15 cellular contexts compared by ENCODE assay signal in the genomic region with DNA sequence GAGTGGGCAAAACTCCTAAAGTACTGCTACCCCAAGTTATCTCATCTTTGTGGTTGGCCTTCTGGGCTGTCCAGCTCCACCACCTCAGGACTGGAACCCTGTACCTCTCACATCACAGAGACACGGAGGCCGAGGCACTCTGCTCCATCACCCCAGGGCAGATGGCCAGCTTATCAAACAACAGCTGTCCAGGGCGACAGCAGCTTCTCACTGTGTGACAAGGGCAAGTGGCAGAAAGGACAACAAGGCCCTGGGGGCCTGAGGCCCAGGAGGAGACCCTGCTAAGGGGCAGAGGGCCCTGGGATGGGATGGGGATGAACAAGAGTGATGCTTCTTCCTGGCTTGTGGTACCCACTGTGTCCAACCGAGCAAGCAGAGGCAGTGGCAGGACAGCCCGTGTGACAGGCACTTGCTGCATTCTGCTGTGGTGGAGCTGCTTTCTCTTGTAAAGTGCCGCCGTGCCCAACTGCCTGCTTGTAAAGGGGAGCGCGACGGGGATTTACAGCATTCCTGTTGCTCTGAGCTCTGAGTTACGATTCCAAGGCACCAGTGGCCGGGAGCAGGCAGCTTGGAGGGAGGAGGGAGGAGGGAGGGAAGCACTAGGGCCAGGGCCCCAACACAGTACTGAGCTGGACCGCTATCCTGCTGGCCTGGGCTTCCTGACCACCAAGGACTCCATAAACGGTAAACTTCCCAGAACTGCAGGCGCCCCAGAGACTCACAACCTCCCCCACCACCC.
DNase-seq lines count a peak whose midpoint lies in the region; ATAC-seq and TF ChIP-seq lines count a peak whose summit lies in the region.
"Had no signal": no experiment of that assay in that cellular context is flagged by ENCODE, and none has a peak within 500 bp of the region (broad histone marks: within the 10 kb centered on the region; RNA-seq: fewer than 3 reads in every experiment).

No MANE protein-coding gene starts in this region.

- no peak overlapping the region for H2AFZ ChIP-seq in ACC112 (ENCODE audit: low read length, unreplicated experiment)

- H3K9me3 ChIP-seq in RWPE2 (ENCODE audit: severe bottlenecking): no peaks in the 10 kb centered on the region
- H3K9me3 ChIP-seq: body of pancreas, spleen had no signal

- no peak overlapping the region for H3K27ac Mint-ChIP-seq in nephron progenitor cell
- H3K27ac Mint-ChIP-seq: activated CD4-positive, alpha-beta T cell treated with anti-CD3 and anti-CD28 coated beads for 36 hours; naive thymus-derived CD4-positive, alpha-beta T cell had no signal

- peaks cover 13% of the 10 kb centered on the region for H3K27me3 Mint-ChIP-seq in nephron progenitor cell (ENCODE audit: low read depth, poor library complexity)

- peaks cover 59% of the 10 kb centered on the region for H3K4me1 ChIP-seq in ACC112 (ENCODE audit: control insufficient read depth, insufficient read depth, low read length, unreplicated experiment)
- H3K4me1 ChIP-seq in RWPE2 (ENCODE audit: insufficient read depth, poor library complexity, severe bottlenecking): peaks cover 46% of the 10 kb centered on the region

- H3K4me3 Mint-ChIP-seq in nephron progenitor cell: no peak overlapping the region
- H3K4me3 Mint-ChIP-seq: activated CD4-positive, alpha-beta T cell treated with anti-CD3 and anti-CD28 coated beads for 36 hours; activated T-cell treated with anti-CD3 and anti-CD28 coated beads, Interleukin-2, amount 50 U/mL, for 4 hours; naive thymus-derived CD4-positive, alpha-beta T cell had no signal

- no peak overlapping the region for H3K4me3 ChIP-seq in ACC112 (ENCODE audit: low read depth, low read length)
- H3K4me3 ChIP-seq in RWPE2 (ENCODE audit: severe bottlenecking): no peak overlapping the region
- H3K4me3 ChIP-seq in fibroblast of villous mesenchyme (ENCODE audit: low read depth, low read length): no peak overlapping the region
- H3K4me3 ChIP-seq: body of pancreas, spleen had no signal

- ATAC-seq in RWPE2 (ENCODE audit: low read depth) (no peak), HG02678 (IDR thresholded peaks at IDR 0.05; ENCODE audit: unreplicated experiment) (no peak)
- ATAC-seq: activated CD4-positive, alpha-beta T cell treated with anti-CD3 and anti-CD28 coated beads for 36 hours; activated T-cell treated with anti-CD3 and anti-CD28 coated beads, Interleukin-2, amount 50 U/mL, for 4 hours; body of pancreas had no signal

- H3K9me3 Mint-ChIP-seq in nephron progenitor cell: no peaks in the 10 kb centered on the region
- H3K9me3 Mint-ChIP-seq: activated T-cell treated with anti-CD3 and anti-CD28 coated beads, Interleukin-2, amount 50 U/mL, for 4 hours; naive thymus-derived CD4-positive, alpha-beta T cell had no signal

- H3K36me3 ChIP-seq in ACC112 (ENCODE audit: insufficient read depth, low read length): no peaks in the 10 kb centered on the region
- H3K36me3 ChIP-seq in RWPE2 (ENCODE audit: low read depth): peaks cover 14% of the 10 kb centered on the region
- H3K36me3 ChIP-seq: spleen had no signal

- TF ChIP-seq CTCF in RWPE2 (IDR thresholded peaks at IDR 0.05; ENCODE audit: poor library complexity, severe bottlenecking): no peak
- TF ChIP-seq CTCF in fibroblast of villous mesenchyme (IDR thresholded peaks at IDR 0.05; ENCODE audit: insufficient read depth, low read depth, low read length): no peak
- no peak for TF ChIP-seq CTCF in nephron progenitor cell (IDR thresholded peaks at IDR 0.05)

- H3K79me2 ChIP-seq in ACC112 (ENCODE audit: control insufficient read depth, insufficient read depth, low read length, unreplicated experiment): peaks cover 43% of the 10 kb centered on the region

- H3K27me3 ChIP-seq in ACC112 (ENCODE audit: insufficient read depth, low read length) (no peaks in the 10 kb centered on the region), RWPE2 (ENCODE audit: insufficient read depth, poor library complexity, severe bottlenecking) (no peaks in the 10 kb centered on the region)
- H3K27me3 ChIP-seq: body of pancreas, spleen had no signal

- H3K4me1 Mint-ChIP-seq in nephron progenitor cell: peaks cover 72% of the 10 kb centered on the region

- DNase-seq in RWPE2 (ENCODE audit: low spot score): peak; percentile 45
- peak; percentile 49 for DNase-seq in fibroblast of villous mesenchyme (ENCODE audit: low read depth)
- peak; percentile 63 for DNase-seq in nephron progenitor cell
- DNase-seq in NCI-H1436 treated with DMSO at 0.1 percent for 48 hours (lab: John Stamatoyannopoulos, UW): no peak
- no peak for DNase-seq in NOMO-1 treated with DMSO at 0.1 percent for 48 hours (lab: John Stamatoyannopoulos, UW; ENCODE audit: unreplicated experiment)
- no peak for DNase-seq in activated CD4-positive, alpha-beta T cell treated with anti-CD3 and anti-CD28 coated beads for 1 hour
- DNase-seq: activated CD4-positive, alpha-beta T cell treated with anti-CD3 and anti-CD28 coated beads for 36 hours; activated T-cell treated with anti-CD3 and anti-CD28 coated beads, Interleukin-2, amount 50 U/mL, for 4 hours; body of pancreas; naive thymus-derived CD4-positive, alpha-beta T cell; NCI-H1105; NCI-H774; spleen had no signal

- H3K27ac ChIP-seq in ACC112 (ENCODE audit: low read depth, low read length): peak overlapping the region; percentile 71; the same call in 1 of the 2 replicates
- H3K27ac ChIP-seq in RWPE2 (ENCODE audit: poor library complexity, severe bottlenecking): peak overlapping the region; percentile 95

- no peaks in the 10 kb centered on the region for H3K36me3 Mint-ChIP-seq in nephron progenitor cell (ENCODE audit: low read depth)

Comparison
In these comparisons a context has a peak if more than half of its experiments do, and no peak if none do; other contexts are left out.
1. DNase-seq: peak in RWPE2 (single experiment), fibroblast of villous mesenchyme (single experiment) and nephron progenitor cell (single experiment); none in NCI-H1436 treated with DMSO at 0.1 percent for 48 hours (single experiment), NOMO-1 treated with DMSO at 0.1 percent for 48 hours (single experiment) and activated CD4-positive, alpha-beta T cell treated with anti-CD3 and anti-CD28 coated beads for 1 hour (single experiment).